In genomic region chr1:23344987-23345472, GRCh38 we compare ENCODE assay signal across 8 cellular contexts. TPM values are rescaled to one million over a fixed set of nuclear protein-coding genes. Genes with fewer than 3 reads are reported as not detected.
DNase-seq lines count a peak whose midpoint lies in the region; ATAC-seq and TF ChIP-seq lines count a peak whose summit lies in the region.

No MANE protein-coding gene starts in this region.

- H3K36me3 ChIP-seq in A673 (ENCODE audit: insufficient read depth, low read length, poor library complexity, severe bottlenecking) (peaks cover 10% of the 10 kb centered on the region), H7 (replicated peaks; ENCODE audit: control insufficient read depth, insufficient read depth, low read length) (no peaks in the 10 kb centered on the region), right atrium auricular region (no peaks in the 10 kb centered on the region)

- H3K27ac ChIP-seq in A673 (ENCODE audit: low read depth, low read length, poor library complexity, severe bottlenecking) (peak overlapping the region; percentile 96), right atrium auricular region (peak overlapping the region; percentile 96 to 97), skin epidermis (peak overlapping the region; percentile 77 to 100 (median 98))

- no TSS peak for BruUV-seq in A673 (replicated peaks; lab: Mats Ljungman, UMichigan)

- CTCF ChIA-PET in A673 (lab: Charles Lee): interaction anchor here (0.8 to 1.1 kb wide), 3 partner anchors 59 to 292 kb away, joined by 3 to 4 read pairs (median 3); no protein-coding TSS in a partner anchor

- intact Hi-C loops in A673 (cut with micrococcal nuclease; ENCODE audit: unreplicated experiment): no loop called here

- H3K9me3 ChIP-seq in A673 (ENCODE audit: low read depth, low read length, poor library complexity, severe bottlenecking): no peaks in the 10 kb centered on the region
- H3K9me3 ChIP-seq in right atrium auricular region: no peaks in the 10 kb centered on the region

- H3K4me1 ChIP-seq in A673 (ENCODE audit: insufficient read depth, low read length, poor library complexity, severe bottlenecking) (peaks cover 9% of the 10 kb centered on the region), right atrium auricular region (peaks cover 0 to 38% of the 10 kb centered on the region in 2 donors)

- H3K27me3 ChIP-seq in A673 (replicated peaks; ENCODE audit: insufficient read depth, low read depth, low read length, poor library complexity) (no peaks in the 10 kb centered on the region), H7 (ENCODE audit: control insufficient read depth, insufficient read depth, low read length) (peaks cover 23% of the 10 kb centered on the region), right atrium auricular region (no peaks in the 10 kb centered on the region)

- DNase-seq in A673 (ENCODE audit: low spot score) (no peak), H7 (peak; percentile 44), right atrium auricular region (ENCODE audit: low spot score) (no peak)
- no peak for DNase-seq in activated CD8-positive, alpha-beta memory T cell treated with anti-CD3 and anti-CD28 coated beads, Interleukin-2, amount 50 U/mL, for 4 hours

- H3K4me3 ChIP-seq in A673 (ENCODE audit: low read depth, low read length, poor library complexity, severe bottlenecking): peak overlapping the region; percentile 70
- peak overlapping the region; percentile 61 for H3K4me3 ChIP-seq in H7 (ENCODE audit: insufficient read depth, low read depth, low read length)
- H3K4me3 ChIP-seq in WI38 (ENCODE audit: low read depth, low read length): peak overlapping the region; percentile 86
- peak overlapping the region; percentile 86 to 90 for H3K4me3 ChIP-seq in right atrium auricular region
- peak overlapping the region; percentile 74 to 98 (median 84) for H3K4me3 ChIP-seq in skin epidermis

- TF ChIP-seq CTCF in A673 (conservative IDR thresholded peaks at IDR 0.05; ENCODE audit: low read depth, low read length): no peak
- TF ChIP-seq CTCF in WI38 (IDR thresholded peaks at IDR 0.05; ENCODE audit: low read depth, low read length): no peak
- no peak for TF ChIP-seq CTCF in right atrium auricular region (IDR thresholded peaks at IDR 0.05)

- ATAC-seq in GM19463 (IDR thresholded peaks at IDR 0.05; ENCODE audit: unreplicated experiment) (no peak), HG03354 (IDR thresholded peaks at IDR 0.05; ENCODE audit: poor library complexity, severe bottlenecking, unreplicated experiment) (no peak)

- POLR2A ChIA-PET in A673 (lab: Charles Lee; ENCODE audit: low non-redundant PET): interaction anchor here (0.6 kb wide), 1 partner anchor 1896 kb away, joined by 3 read pairs; no protein-coding TSS in a partner anchor

RNA-seq across cellular contexts. Expression of gene HNRNPR, which starts 0.9 kb away (rescaled TPM):
- total RNA-seq in A673 (2021) (300 and 304 TPM in 2 replicates), right atrium auricular region (10 to 100 TPM; 40.5 to 51.6 TPM)
- 124 and 148 TPM in 2 replicates for total RNA-seq in H7 (2014; rRNA removed; shearing (Covaris generic))

RNA-seq across cellular contexts. Expression of gene ZNF436, which starts 24.6 kb away (rescaled TPM):
- total RNA-seq in A673 (2021) (13.7 and 14.8 TPM in 2 replicates), right atrium auricular region (1 to 10 TPM; 7.9 to 10.0 TPM)
- total RNA-seq in H7 (2014; rRNA removed; shearing (Covaris generic)): 1.6 and 3.2 TPM in 2 replicates
